Comparison of ENCODE assay signal across 1 cellular context in the genomic region with DNA sequence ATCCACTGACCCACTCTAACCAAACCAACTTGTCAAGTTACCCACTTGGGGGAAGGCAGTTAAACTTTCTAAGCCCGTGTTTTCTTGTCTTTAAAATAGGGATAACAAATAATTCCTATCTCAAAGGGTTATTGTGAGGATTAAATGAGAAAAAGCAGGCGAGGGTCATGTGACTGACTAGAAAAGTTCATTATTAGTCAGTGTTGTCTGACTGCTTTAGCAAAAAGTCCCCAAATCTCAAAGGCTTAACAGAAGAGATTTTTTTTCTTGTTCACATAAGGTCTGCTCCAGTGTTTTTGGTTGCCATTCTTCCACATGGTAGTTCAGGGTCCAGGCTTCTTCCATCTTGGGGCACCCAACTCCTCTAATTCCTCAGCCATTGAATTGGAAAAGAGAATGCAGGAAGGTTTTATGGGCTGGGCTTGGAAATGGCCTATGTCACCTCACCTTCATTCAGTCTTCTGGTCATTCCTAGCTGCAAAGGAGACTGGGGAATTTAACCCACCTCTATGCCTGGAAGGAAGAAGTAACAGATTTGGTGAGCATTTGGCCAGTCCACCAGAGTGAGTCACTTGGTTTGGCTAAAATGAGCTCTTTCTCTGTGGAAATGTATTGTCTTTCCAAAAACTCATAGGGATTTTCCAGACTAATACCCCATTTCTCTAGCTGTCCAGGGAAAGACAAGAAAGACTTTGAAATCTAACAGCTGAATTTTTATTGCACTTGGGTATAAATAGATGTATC.
TF ChIP-seq lines count a peak whose summit lies in the region.

No MANE protein-coding gene starts in this region.

TF ChIP-seq in IMR-90, 13 proteins besides CTCF, POLR2A, EP300 and RAD21 (continued from another document):
- TF ChIP-seq SMC3 (IDR thresholded peaks at IDR 0.05; ENCODE audit: low read depth, low read length) (no peak), MAZ (IDR thresholded peaks at IDR 0.05; ENCODE audit: borderline replicate concordance, low read depth, low read length) (no peak), MXI1 (IDR thresholded peaks at IDR 0.05; ENCODE audit: borderline replicate concordance, low read depth, low read length) (no peak), RFX5 (IDR thresholded peaks at IDR 0.05; ENCODE audit: low read depth, low read length) (no peak), CHD1 (IDR thresholded peaks at IDR 0.05; ENCODE audit: low read depth, low read length) (no peak), MAFK (IDR thresholded peaks at IDR 0.05; ENCODE audit: low read depth, low read length) (no peak), FOS (IDR thresholded peaks at IDR 0.05; ENCODE audit: low read depth, low read length) (no peak), RCOR1 (IDR thresholded peaks at IDR 0.05; ENCODE audit: insufficient replicate concordance, low read length) (no peak), NFE2L2 (IDR thresholded peaks at IDR 0.05; ENCODE audit: low read depth, low read length) (no peak), CEBPB (IDR thresholded peaks at IDR 0.05; ENCODE audit: low read depth, low read length) (no peak)
- TF ChIP-seq, protein P1, sequence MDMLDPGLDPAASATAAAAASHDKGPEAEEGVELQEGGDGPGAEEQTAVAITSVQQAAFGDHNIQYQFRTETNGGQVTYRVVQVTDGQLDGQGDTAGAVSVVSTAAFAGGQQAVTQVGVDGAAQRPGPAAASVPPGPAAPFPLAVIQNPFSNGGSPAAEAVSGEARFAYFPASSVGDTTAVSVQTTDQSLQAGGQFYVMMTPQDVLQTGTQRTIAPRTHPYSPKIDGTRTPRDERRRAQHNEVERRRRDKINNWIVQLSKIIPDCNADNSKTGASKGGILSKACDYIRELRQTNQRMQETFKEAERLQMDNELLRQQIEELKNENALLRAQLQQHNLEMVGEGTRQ (IDR thresholded peaks at IDR 0.05; ENCODE audit: low read depth, low read length) = no peak
